ENCODE assay signal across 1 cellular context in the genomic region with DNA sequence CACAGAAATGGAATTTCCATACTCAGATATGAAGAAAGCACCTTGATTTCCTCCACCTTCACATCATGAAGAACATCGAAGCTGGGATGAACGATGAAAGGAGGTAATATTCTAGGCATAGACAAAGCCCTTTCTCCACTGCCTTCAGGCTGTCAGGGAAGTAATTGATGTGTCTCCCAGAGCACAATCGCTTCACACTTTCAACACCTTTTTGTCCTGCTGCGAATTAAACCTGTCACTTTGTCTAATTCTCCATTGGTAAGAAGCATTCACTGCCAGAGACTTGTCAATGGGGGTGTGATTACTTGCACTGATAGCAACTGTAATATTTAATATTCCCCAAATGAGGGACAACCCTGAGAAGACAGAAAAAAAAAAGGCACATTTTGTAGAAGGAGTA.
TF ChIP-seq lines count a peak whose summit lies in the region.

No MANE protein-coding gene starts in this region.

TF ChIP-seq in neural cell, 6 proteins besides CTCF, POLR2A, EP300 and RAD21 (continued from another document):
- TF ChIP-seq, protein P1, sequence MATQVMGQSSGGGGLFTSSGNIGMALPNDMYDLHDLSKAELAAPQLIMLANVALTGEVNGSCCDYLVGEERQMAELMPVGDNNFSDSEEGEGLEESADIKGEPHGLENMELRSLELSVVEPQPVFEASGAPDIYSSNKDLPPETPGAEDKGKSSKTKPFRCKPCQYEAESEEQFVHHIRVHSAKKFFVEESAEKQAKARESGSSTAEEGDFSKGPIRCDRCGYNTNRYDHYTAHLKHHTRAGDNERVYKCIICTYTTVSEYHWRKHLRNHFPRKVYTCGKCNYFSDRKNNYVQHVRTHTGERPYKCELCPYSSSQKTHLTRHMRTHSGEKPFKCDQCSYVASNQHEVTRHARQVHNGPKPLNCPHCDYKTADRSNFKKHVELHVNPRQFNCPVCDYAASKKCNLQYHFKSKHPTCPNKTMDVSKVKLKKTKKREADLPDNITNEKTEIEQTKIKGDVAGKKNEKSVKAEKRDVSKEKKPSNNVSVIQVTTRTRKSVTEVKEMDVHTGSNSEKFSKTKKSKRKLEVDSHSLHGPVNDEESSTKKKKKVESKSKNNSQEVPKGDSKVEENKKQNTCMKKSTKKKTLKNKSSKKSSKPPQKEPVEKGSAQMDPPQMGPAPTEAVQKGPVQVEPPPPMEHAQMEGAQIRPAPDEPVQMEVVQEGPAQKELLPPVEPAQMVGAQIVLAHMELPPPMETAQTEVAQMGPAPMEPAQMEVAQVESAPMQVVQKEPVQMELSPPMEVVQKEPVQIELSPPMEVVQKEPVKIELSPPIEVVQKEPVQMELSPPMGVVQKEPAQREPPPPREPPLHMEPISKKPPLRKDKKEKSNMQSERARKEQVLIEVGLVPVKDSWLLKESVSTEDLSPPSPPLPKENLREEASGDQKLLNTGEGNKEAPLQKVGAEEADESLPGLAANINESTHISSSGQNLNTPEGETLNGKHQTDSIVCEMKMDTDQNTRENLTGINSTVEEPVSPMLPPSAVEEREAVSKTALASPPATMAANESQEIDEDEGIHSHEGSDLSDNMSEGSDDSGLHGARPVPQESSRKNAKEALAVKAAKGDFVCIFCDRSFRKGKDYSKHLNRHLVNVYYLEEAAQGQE (IDR thresholded peaks at IDR 0.05; ENCODE audit: borderline replicate concordance): peak; percentile 58
- no peak for TF ChIP-seq MXI1 (conservative IDR thresholded peaks at IDR 0.05; ENCODE audit: poor library complexity, severe bottlenecking)
- no peak for TF ChIP-seq SMC3 (conservative IDR thresholded peaks at IDR 0.05; ENCODE audit: poor library complexity)
- no peak for TF ChIP-seq TAF1 (IDR thresholded peaks at IDR 0.05; ENCODE audit: low read depth)
TF ChIP-seq in neural cell: peak in this region for 2.
